9 cellular contexts compared by ENCODE assay signal in genomic region chr6:134437376-134437775, GRCh38.
DNase-seq lines count a peak whose midpoint lies in the region; ATAC-seq and TF ChIP-seq lines count a peak whose summit lies in the region.
"Had no signal": no experiment of that assay in that cellular context is flagged by ENCODE, and none has a peak within 500 bp of the region (broad histone marks: within the 10 kb centered on the region; RNA-seq: fewer than 3 reads in every experiment).

No MANE protein-coding gene starts in this region.

- no peaks in the 10 kb centered on the region for H3K9me3 Mint-ChIP-seq in stimulated activated naive CD8-positive, alpha-beta T cell treated with anti-CD3 and anti-CD28 coated beads, Interleukin-15, amount 100 ng/mL, for 72 hours

- peak; percentile 45 for ATAC-seq in HG02759 (IDR thresholded peaks at IDR 0.05; ENCODE audit: unreplicated experiment)
- peak; percentile 81 for ATAC-seq in stimulated activated naive CD8-positive, alpha-beta T cell treated with anti-CD3 and anti-CD28 coated beads, Interleukin-15, amount 100 ng/mL, for 72 hours

- TF ChIP-seq CTCF in fibroblast of lung (conservative IDR thresholded peaks at IDR 0.05 in 1 of 2, IDR thresholded peaks at IDR 0.05 in 1 of 2; ENCODE audit: low read depth in 1 of 2, low read length in 2 of 2): no peak

- no peaks in the 10 kb centered on the region for H4K20me1 ChIP-seq in fibroblast of lung (ENCODE audit: control insufficient read depth, extremely low read depth, insufficient read depth, low read length)

- H3K4me3 ChIP-seq in fibroblast of lung (replicated peaks in 1 of 4; ENCODE audit: control extremely low read depth in 1 of 4, insufficient read depth in 1 of 4, low read depth in 3 of 4, low read length in 4 of 4): no peak overlapping the region
- H3K4me3 ChIP-seq: cardiac muscle cell had no signal

- peaks cover 8% of the 10 kb centered on the region for H3K4me1 ChIP-seq in fibroblast of lung (ENCODE audit: control insufficient read depth, extremely low read depth, insufficient read depth, low read length)

- no peaks in the 10 kb centered on the region for H3K27me3 Mint-ChIP-seq in stimulated activated naive CD8-positive, alpha-beta T cell treated with anti-CD3 and anti-CD28 coated beads, Interleukin-15, amount 100 ng/mL, for 72 hours

- H3K27ac Mint-ChIP-seq in stimulated activated naive CD8-positive, alpha-beta T cell treated with anti-CD3 and anti-CD28 coated beads, Interleukin-15, amount 100 ng/mL, for 72 hours: peak overlapping the region; percentile 96

- H3K79me2 ChIP-seq in fibroblast of lung (ENCODE audit: control insufficient read depth, insufficient read depth, low read length): no peaks in the 10 kb centered on the region

- no peaks in the 10 kb centered on the region for H3K27me3 ChIP-seq in fibroblast of lung (ENCODE audit: control insufficient read depth, insufficient read depth, low read length)
- H3K27me3 ChIP-seq: cardiac muscle cell had no signal

- no peaks in the 10 kb centered on the region for H3K36me3 ChIP-seq in fibroblast of lung (ENCODE audit: control insufficient read depth, insufficient read depth, low read length)
- H3K36me3 ChIP-seq: cardiac muscle cell had no signal

- peak overlapping the region; percentile 60 to 67 for H3K4me3 Mint-ChIP-seq in stimulated activated naive CD8-positive, alpha-beta T cell treated with anti-CD3 and anti-CD28 coated beads, Interleukin-15, amount 100 ng/mL, for 72 hours

- H3K9ac ChIP-seq in fibroblast of lung (ENCODE audit: insufficient read depth, low read length): no peak overlapping the region

- H3K27ac ChIP-seq in fibroblast of lung (ENCODE audit: insufficient read depth, low read length): peak overlapping the region; percentile 94
- H3K27ac ChIP-seq: cardiac muscle cell had no signal

- DNase-seq in Caki2 (ENCODE audit: low read depth) (peak; percentile 7), fibroblast of lung (ENCODE audit: low read depth in 2 of 2) (peak; percentile 53 to 61), GOT3 (lab: John Stamatoyannopoulos, UW) (no peak), glomerular visceral epithelial cell (ENCODE audit: extremely low spot score) (no peak), NCI-H526 (lab: John Stamatoyannopoulos, UW) (no peak)
- DNase-seq in activated CD4-positive, CD25-positive, alpha-beta regulatory T cell treated with anti-CD3 and anti-CD28 coated beads, Interleukin-2, amount 50 U/mL, for 72 hours: peak; percentile 33
- peak; percentile 34 to 59 for DNase-seq in stimulated activated naive CD8-positive, alpha-beta T cell treated with anti-CD3 and anti-CD28 coated beads, Interleukin-15, amount 100 ng/mL, for 72 hours

- H3K9me3 ChIP-seq in fibroblast of lung (ENCODE audit: control insufficient read depth, insufficient read depth, low read depth, low read length): no peaks in the 10 kb centered on the region

- peak overlapping the region; percentile 41 for H3K4me2 ChIP-seq in fibroblast of lung (ENCODE audit: extremely low read depth, insufficient read depth, low read length)

- in situ Hi-C loops in Caki2 (cut with HindIII; ENCODE audit: low pct_unique_long_range_greater_than_20kb, low sequenced_read_pairs): no loop called here

- peaks cover 39% of the 10 kb centered on the region for H3K4me1 Mint-ChIP-seq in stimulated activated naive CD8-positive, alpha-beta T cell treated with anti-CD3 and anti-CD28 coated beads, Interleukin-15, amount 100 ng/mL, for 72 hours

- H2AFZ ChIP-seq in fibroblast of lung (ENCODE audit: low read length): no peak overlapping the region

Comparison
In these comparisons a context has a peak if more than half of its experiments do, and no peak if none do; other contexts are left out.
1. DNase-seq: peak in Caki2 (single experiment), activated CD4-positive, CD25-positive, alpha-beta regulatory T cell treated with anti-CD3 and anti-CD28 coated beads, Interleukin-2, amount 50 U/mL, for 72 hours (single experiment), fibroblast of lung (2 of 2) and stimulated activated naive CD8-positive, alpha-beta T cell treated with anti-CD3 and anti-CD28 coated beads, Interleukin-15, amount 100 ng/mL, for 72 hours (2 of 2); none in GOT3 (single experiment), glomerular visceral epithelial cell (single experiment) and NCI-H526 (0 of 2).